In genomic region chr22:35394810-35395563, GRCh38 we compare ENCODE assay signal across 2 cellular contexts.
TF ChIP-seq lines count a peak whose summit lies in the region.

No MANE protein-coding gene starts in this region.

TF ChIP-seq in HepG2, 621 proteins besides CTCF, POLR2A, EP300 and RAD21:
- peak; percentile 32; the same call in 1 of the 2 replicates for TF ChIP-seq RBFOX2 (IDR thresholded peaks at IDR 0.05; ENCODE audit: low read depth, low read length)
- no peak for TF ChIP-seq ZNF513 (CRISPR knock-in tag; conservative IDR thresholded peaks at IDR 0.05)
- no peak for TF ChIP-seq POGZ (CRISPR knock-in tag; IDR thresholded peaks at IDR 0.05)
TF ChIP-seq in HepG2: peak in this region for 1.

TF ChIP-seq in K562, 482 proteins besides CTCF, POLR2A, EP300 and RAD21:
- peak; percentile 8; the same call in 1 of the 2 replicates for TF ChIP-seq NFE2 (IDR thresholded peaks at IDR 0.05; ENCODE audit: low read depth)
- TF ChIP-seq ZNF408 (CRISPR knock-in tag; IDR thresholded peaks at IDR 0.05; ENCODE audit: low read depth), result no peak
